Comparison of ENCODE assay signal across 1 cellular context in the genomic region with DNA sequence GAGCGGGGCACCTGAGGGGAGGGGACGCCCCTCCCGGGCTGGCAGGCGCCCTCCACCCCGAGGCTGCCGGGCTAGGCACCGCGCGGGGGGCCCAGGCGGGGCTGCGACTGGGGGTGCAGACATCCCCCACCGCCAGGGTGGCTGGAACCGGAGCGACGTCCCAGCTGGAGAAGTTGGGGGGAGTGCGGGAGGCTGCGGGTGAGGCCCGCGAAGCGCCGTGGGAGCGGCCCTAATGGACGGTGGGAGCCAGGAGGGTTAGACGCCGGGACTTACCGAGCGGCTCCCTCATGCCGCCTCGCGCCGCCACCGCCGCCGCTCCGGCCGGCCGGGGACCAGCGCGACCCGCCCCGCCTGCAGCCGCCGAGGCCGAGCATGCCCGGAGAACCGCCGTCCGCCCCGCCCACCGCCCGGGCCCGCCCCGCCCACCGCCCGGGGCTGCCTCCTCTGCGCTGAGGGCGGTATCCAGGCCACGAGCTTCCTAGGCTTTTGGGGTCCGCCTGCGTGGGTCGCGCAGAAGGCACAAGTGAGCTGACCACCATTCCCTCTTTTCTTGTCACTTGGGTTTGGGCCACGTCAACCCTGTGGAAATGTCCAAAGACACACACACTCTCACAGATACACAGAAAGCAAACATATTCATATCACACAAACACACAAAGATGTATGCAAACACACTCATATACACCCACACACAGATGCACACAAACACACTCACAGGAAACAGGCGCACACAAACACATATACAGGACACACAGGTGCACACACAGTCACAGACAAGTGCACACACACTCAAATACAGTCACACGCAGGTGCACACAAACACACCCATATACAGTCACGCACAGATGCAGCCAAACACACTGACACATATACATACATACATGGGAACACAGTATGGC.
TF ChIP-seq lines count a peak whose summit lies in the region.

A gene with protein sequence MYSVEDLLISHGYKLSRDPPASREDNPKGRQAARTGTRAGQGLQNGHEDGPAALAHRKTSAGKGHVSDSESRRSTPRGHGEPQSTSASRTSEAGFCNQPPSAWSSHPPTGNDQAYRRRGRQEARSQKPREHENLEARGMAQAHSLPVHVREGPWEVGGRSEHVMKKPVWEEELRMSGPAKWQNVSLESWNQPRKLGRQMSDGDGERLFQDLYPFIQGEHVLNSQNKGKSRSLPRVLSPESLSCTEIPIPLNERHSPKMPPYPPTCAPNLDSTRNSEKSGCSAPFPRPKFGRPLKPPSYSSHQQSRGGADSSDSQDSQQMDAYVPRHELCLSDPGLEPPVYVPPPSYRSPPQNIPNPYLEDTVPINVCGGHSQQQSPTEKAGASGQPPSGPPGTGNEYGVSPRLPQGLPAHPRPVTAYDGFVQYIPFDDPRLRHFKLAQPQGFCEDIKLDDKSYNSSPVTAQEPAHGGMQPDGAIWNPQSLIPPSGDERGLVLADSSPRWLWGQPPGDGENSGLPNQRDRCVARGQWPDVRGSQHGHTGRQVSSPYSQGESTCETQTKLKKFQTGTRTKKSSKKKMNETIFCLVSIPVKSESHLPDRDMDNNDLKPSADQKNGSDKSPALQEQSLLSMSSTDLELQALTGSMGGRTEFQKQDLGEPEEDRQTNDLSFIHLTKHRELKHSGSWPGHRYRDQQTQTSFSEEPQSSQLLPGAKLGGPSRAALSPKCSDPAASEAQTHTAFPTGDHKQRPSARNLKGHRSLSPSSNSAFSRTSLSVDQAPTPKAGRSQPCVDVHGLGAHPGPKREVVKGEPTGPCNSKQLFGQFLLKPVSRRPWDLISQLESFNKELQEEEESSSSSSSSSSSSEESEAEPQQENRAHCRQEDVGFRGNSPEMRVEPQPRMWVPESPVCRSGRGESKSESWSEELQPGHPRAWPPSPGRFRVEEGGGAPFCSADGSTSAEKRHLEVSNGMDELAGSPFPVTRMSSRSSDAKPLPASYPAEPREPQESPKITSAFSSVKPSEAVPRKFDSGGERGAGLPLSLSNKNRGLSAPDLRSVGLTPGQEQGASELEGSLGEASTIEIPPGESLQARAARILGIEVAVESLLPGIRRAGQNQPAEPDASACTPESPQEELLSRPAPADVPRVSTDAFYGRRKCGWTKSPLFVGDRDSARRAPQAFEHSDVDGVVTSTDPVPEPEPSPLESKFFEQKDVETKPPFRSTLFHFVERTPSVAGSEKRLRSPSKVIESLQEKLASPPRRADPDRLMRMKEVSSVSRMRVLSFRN (N-terminal part only) (minus strand): TSS at position 378 of the 899 bp plus-strand sequence. CDS start 11,774 bp downstream, outside the sequence.

TF ChIP-seq in SK-N-SH, 30 proteins besides CTCF, POLR2A, EP300 and RAD21 (continued from another document):
- TF ChIP-seq, protein P1, sequence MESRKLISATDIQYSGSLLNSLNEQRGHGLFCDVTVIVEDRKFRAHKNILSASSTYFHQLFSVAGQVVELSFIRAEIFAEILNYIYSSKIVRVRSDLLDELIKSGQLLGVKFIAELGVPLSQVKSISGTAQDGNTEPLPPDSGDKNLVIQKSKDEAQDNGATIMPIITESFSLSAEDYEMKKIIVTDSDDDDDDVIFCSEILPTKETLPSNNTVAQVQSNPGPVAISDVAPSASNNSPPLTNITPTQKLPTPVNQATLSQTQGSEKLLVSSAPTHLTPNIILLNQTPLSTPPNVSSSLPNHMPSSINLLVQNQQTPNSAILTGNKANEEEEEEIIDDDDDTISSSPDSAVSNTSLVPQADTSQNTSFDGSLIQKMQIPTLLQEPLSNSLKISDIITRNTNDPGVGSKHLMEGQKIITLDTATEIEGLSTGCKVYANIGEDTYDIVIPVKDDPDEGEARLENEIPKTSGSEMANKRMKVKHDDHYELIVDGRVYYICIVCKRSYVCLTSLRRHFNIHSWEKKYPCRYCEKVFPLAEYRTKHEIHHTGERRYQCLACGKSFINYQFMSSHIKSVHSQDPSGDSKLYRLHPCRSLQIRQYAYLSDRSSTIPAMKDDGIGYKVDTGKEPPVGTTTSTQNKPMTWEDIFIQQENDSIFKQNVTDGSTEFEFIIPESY (IDR thresholded peaks at IDR 0.05; ENCODE audit: borderline replicate concordance, low read depth), result no peak
- TF ChIP-seq EZH2phosphoT487 (IDR thresholded peaks at IDR 0.05; ENCODE audit: borderline replicate concordance, low read depth), result no peak
- no peak for TF ChIP-seq SIN3A (IDR thresholded peaks at IDR 0.05; ENCODE audit: borderline replicate concordance, low read depth, low read length)
- no peak for TF ChIP-seq GABPA (IDR thresholded peaks at IDR 0.05; ENCODE audit: low read depth)
- no peak for TF ChIP-seq FOSL2 (IDR thresholded peaks at IDR 0.05; ENCODE audit: borderline replicate concordance, low read depth)
- TF ChIP-seq, protein P2, sequence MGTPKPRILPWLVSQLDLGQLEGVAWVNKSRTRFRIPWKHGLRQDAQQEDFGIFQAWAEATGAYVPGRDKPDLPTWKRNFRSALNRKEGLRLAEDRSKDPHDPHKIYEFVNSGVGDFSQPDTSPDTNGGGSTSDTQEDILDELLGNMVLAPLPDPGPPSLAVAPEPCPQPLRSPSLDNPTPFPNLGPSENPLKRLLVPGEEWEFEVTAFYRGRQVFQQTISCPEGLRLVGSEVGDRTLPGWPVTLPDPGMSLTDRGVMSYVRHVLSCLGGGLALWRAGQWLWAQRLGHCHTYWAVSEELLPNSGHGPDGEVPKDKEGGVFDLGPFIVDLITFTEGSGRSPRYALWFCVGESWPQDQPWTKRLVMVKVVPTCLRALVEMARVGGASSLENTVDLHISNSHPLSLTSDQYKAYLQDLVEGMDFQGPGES (IDR thresholded peaks at IDR 0.05; ENCODE audit: low read depth, low read length), result no peak
- peak; percentile 34; the same call in 1 of the 2 replicates for TF ChIP-seq POLR2AphosphoS5 (IDR thresholded peaks at IDR 0.05; ENCODE audit: low read depth, low read length)
- no peak; the same call in 1 of the 2 replicates for TF ChIP-seq TAF1 (IDR thresholded peaks at IDR 0.05; ENCODE audit: borderline replicate concordance, low read depth, low read length)
- no peak for TF ChIP-seq FOXM1 (IDR thresholded peaks at IDR 0.05; ENCODE audit: low read depth)
- no peak for TF ChIP-seq TCF12 (IDR thresholded peaks at IDR 0.05)
- TF ChIP-seq, protein P3, sequence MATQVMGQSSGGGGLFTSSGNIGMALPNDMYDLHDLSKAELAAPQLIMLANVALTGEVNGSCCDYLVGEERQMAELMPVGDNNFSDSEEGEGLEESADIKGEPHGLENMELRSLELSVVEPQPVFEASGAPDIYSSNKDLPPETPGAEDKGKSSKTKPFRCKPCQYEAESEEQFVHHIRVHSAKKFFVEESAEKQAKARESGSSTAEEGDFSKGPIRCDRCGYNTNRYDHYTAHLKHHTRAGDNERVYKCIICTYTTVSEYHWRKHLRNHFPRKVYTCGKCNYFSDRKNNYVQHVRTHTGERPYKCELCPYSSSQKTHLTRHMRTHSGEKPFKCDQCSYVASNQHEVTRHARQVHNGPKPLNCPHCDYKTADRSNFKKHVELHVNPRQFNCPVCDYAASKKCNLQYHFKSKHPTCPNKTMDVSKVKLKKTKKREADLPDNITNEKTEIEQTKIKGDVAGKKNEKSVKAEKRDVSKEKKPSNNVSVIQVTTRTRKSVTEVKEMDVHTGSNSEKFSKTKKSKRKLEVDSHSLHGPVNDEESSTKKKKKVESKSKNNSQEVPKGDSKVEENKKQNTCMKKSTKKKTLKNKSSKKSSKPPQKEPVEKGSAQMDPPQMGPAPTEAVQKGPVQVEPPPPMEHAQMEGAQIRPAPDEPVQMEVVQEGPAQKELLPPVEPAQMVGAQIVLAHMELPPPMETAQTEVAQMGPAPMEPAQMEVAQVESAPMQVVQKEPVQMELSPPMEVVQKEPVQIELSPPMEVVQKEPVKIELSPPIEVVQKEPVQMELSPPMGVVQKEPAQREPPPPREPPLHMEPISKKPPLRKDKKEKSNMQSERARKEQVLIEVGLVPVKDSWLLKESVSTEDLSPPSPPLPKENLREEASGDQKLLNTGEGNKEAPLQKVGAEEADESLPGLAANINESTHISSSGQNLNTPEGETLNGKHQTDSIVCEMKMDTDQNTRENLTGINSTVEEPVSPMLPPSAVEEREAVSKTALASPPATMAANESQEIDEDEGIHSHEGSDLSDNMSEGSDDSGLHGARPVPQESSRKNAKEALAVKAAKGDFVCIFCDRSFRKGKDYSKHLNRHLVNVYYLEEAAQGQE (IDR thresholded peaks at IDR 0.05; ENCODE audit: low read depth, low read length), result no peak
- no peak for TF ChIP-seq RFX5 (IDR thresholded peaks at IDR 0.05; ENCODE audit: low read length)
- TF ChIP-seq NRF1 (IDR thresholded peaks at IDR 0.05; ENCODE audit: low read depth, low read length), result 0 out of 2 replicates have a peak, but pooled peaks have one; percentile 7
- no peak for TF ChIP-seq NFIC (IDR thresholded peaks at IDR 0.05; ENCODE audit: borderline replicate concordance)
